In genomic region chr6:28586273-28586672, GRCh38 we compare ENCODE assay signal across 1 cellular context.
TF ChIP-seq lines count a peak whose summit lies in the region.

No MANE protein-coding gene starts in this region.

TF ChIP-seq in GM12878, 131 proteins besides CTCF, POLR2A, EP300 and RAD21 (continued from another document):
- no peak for TF ChIP-seq SMAD1 (IDR thresholded peaks at IDR 0.05; ENCODE audit: low read depth, partially characterized antibody)
TF ChIP-seq in GM12878: peak in this region for 0.
